ENCODE assay signal across 8 cellular contexts in genomic region chr2:16617282-16618266, GRCh38. TPM values are rescaled to one million over a fixed set of nuclear protein-coding genes. Genes with fewer than 3 reads are reported as not detected.
DNase-seq lines count a peak whose midpoint lies in the region; ATAC-seq and TF ChIP-seq lines count a peak whose summit lies in the region.

No MANE protein-coding gene starts in this region.

- peak; percentile 34; the same call in 1 of the 2 replicates for TF ChIP-seq CTCF in GM12875 (IDR thresholded peaks at IDR 0.05; ENCODE audit: borderline replicate concordance, insufficient read depth, low read depth, low read length)
- peak; percentile 58 for TF ChIP-seq CTCF in foreskin keratinocyte (conservative IDR thresholded peaks at IDR 0.05)

- ATAC-seq in foreskin keratinocyte, result peak; percentile 35
- no peak for ATAC-seq in HG02840 (IDR thresholded peaks at IDR 0.05; ENCODE audit: low FRiP score, unreplicated experiment)
- ATAC-seq in HG02763 (IDR thresholded peaks at IDR 0.05; ENCODE audit: unreplicated experiment), result no peak

- no peak overlapping the region for H3K4me3 ChIP-seq in GM12875 (ENCODE audit: low read depth, low read length)

- H3K27me3 ChIP-seq in foreskin keratinocyte, result no peaks in the 10 kb centered on the region

- no peaks in the 10 kb centered on the region for H3K4me1 ChIP-seq in foreskin keratinocyte

- DNase-seq in RKO (ENCODE audit: low spot score) (peak; percentile 22), foreskin keratinocyte (no peak), retina (peak; percentile 41), NCI-H2029 treated with DMSO at 0.1 percent for 48 hours (lab: John Stamatoyannopoulos, UW) (no peak), HPDE6-E6E7 (ENCODE audit: extremely low spot score) (no peak)

- H3K27ac ChIP-seq in foreskin keratinocyte, result no peak overlapping the region

RNA-seq across cellular contexts. Expression of gene CYRIA, which starts 48.1 kb away (rescaled TPM):
- total RNA-seq in foreskin keratinocyte, result 0.10 and 0.14 TPM in 2 replicates
- polyA plus RNA-seq in foreskin keratinocyte, result 0.04 and 0.22 TPM in 2 replicates

Comparison
In these comparisons a context has a peak if more than half of its experiments do, and no peak if none do; other contexts are left out.
1. DNase-seq: peak in RKO (single experiment) and retina (single experiment); none in foreskin keratinocyte (0 of 2), NCI-H2029 treated with DMSO at 0.1 percent for 48 hours (single experiment) and HPDE6-E6E7 (single experiment).